Comparison of ENCODE assay signal across 23 cellular contexts in the genomic region with DNA sequence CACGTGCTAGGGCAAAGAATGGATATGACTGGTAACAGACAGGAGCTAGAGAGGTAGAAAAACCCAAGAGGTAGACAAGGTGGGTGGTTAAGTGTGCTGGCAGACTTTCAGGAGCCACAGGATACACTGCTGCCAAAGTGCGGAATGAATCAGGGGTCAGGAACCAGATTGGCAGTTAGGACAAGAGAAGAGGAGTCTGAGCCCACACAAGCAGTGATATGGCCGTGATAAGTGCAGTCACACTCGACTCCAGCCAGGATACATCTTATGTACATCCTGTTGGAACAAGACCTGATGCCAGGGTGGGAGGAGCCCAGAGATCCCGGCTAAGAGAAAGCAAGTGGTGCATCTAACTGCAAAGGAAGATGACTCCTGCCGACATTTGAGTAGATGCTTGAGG. TPM values are rescaled to one million over a fixed set of nuclear protein-coding genes. Genes with fewer than 3 reads are reported as not detected.
DNase-seq lines count a peak whose midpoint lies in the region; ATAC-seq, FAIRE-seq and TF ChIP-seq lines count a peak whose summit lies in the region.
"Had no signal": no experiment of that assay in that cellular context is flagged by ENCODE, and none has a peak within 500 bp of the region (broad histone marks: within the 10 kb centered on the region; RNA-seq: fewer than 3 reads in every experiment).

No MANE protein-coding gene starts in this region.

- peaks cover 0 to 9% of the 10 kb centered on the region in 2 experiments for H4K20me1 ChIP-seq in H1 (replicated peaks in 1 of 2; ENCODE audit: control insufficient read depth in 1 of 2, insufficient read depth in 2 of 2, low read length in 2 of 2)
- H4K20me1 ChIP-seq: BLaER1 had no signal

- H2BK5ac ChIP-seq in H1 (ENCODE audit: low read depth, low read length) = no peak overlapping the region

- FAIRE-seq in H1 (lab: Jason Lieb, UNC) = no peak
- FAIRE-seq: A204.1, D721Med, GM12892 had no signal

- CTCF ChIA-PET in H1 (lab: Charles Lee; ENCODE audit: partially characterized antibody) = interaction anchor here (1.1 kb wide), 2 partner anchors 9 to 10 kb away, joined by 3 to 4 read pairs; no protein-coding TSS in a partner anchor
- CTCF ChIA-PET in activated CD4-positive, alpha-beta memory T cell treated with anti-CD3 and anti-CD28 coated beads for 36 hours (lab: Charles Lee) = no interaction called here

- peaks cover 7% of the 10 kb centered on the region for H3K27me3 Mint-ChIP-seq in activated T-cell treated with anti-CD3 and anti-CD28 coated beads, Interleukin-2, amount 50 U/mL, for 24 hours
- H3K27me3 Mint-ChIP-seq in activated CD4-positive, alpha-beta memory T cell treated with anti-CD3 and anti-CD28 coated beads for 36 hours = peaks cover 2% of the 10 kb centered on the region

- 83% methylated on average over 6 of the region's 6 CpGs; no CpG with 5 or more reads in 1 of the 2 experiments for WGBS in H1 (ENCODE audit: extremely low coverage in 1 of 2, insufficient coverage in 1 of 2, insufficient read length in 1 of 2, insufficient replicate concordance in 2 of 2, low coverage in 1 of 2, low lambda C conversion rate in 2 of 2, missing lambda C conversion rate in 1 of 2), 2 experiments
- 35 to 62% methylated on average over 6 of the region's 6 CpGs for WGBS in thyroid gland, 2 donors

- no peak overlapping the region for H4K91ac ChIP-seq in H1 (replicated peaks; ENCODE audit: insufficient read length, low read length)

- peak in 1 of 2 donors; percentile 64 for ATAC-seq in left cardiac atrium
- no peak for ATAC-seq in HG03159 (IDR thresholded peaks at IDR 0.05; ENCODE audit: unreplicated experiment)

- H3K23me2 ChIP-seq in H1 (ENCODE audit: low read depth, low read length) = no peaks in the 10 kb centered on the region

- no peak overlapping the region for H3K4me3 Mint-ChIP-seq in activated T-cell treated with anti-CD3 and anti-CD28 coated beads, Interleukin-2, amount 50 U/mL, for 24 hours
- H3K4me3 Mint-ChIP-seq in activated CD4-positive, alpha-beta memory T cell treated with anti-CD3 and anti-CD28 coated beads for 36 hours = no peak overlapping the region
- H3K4me3 Mint-ChIP-seq: CD8-positive, alpha-beta memory T cell; HFFc6 had no signal

- no peak overlapping the region; the same call in 1 of the 2 replicates for H2BK12ac ChIP-seq in H1 (ENCODE audit: low read depth, low read length)

- H4K5ac ChIP-seq in H1 (ENCODE audit: insufficient read length, low read depth, low read length) = no peak overlapping the region

- H3K36me3 ChIP-seq in left ventricle myocardium inferior (no peaks in the 10 kb centered on the region), H1 (ENCODE audit: control insufficient read depth in 2 of 4, insufficient read depth in 4 of 4, low read length in 3 of 4) (no peaks in the 10 kb centered on the region), thyroid gland (no peaks in the 10 kb centered on the region)
- H3K36me3 ChIP-seq: BLaER1 had no signal

- DNase-seq in left cardiac atrium = peak; percentile 39
- DNase-seq in left ventricle myocardium inferior = no peak
- peak; percentile 48 for DNase-seq in RPMI7951 (ENCODE audit: low read depth)
- DNase-seq in H1 (ENCODE audit: low read depth in 1 of 2, low spot score in 2 of 2) = no peak
- peak; percentile 26 to 50 for DNase-seq in thyroid gland
- DNase-seq in activated T-cell treated with anti-CD3 and anti-CD28 coated beads, Interleukin-2, amount 50 U/mL, for 24 hours = no peak
- DNase-seq in activated CD4-positive, alpha-beta memory T cell treated with anti-CD3 and anti-CD28 coated beads for 36 hours = no peak
- DNase-seq: CD8-positive, alpha-beta memory T cell; HFFc6; IMR-90; Karpas-422; NCI-H1417; NCI-H187 treated with DMSO at 0.1 percent for 48 hours; NCI-H2171; NCI-H446 treated with DMSO at 0.1 percent for 48 hours; NCI-H82; PC-9; Right ventricle myocardium superior had no signal

- TF ChIP-seq CTCF in left ventricle myocardium inferior (IDR thresholded peaks at IDR 0.05; ENCODE audit: borderline replicate concordance) (no peak), H1 (IDR thresholded peaks at IDR 0.05; ENCODE audit: control extremely low read depth in 1 of 3, insufficient read depth in 1 of 3, low read depth in 1 of 3, low read length in 3 of 3) (no peak), thyroid gland (IDR thresholded peaks at IDR 0.05) (no peak)

- no peak overlapping the region for H3K23ac ChIP-seq in H1 (ENCODE audit: insufficient read length)

- no peak overlapping the region for H3K14ac ChIP-seq in H1 (ENCODE audit: insufficient read length)

- H3K27ac ChIP-seq in left ventricle myocardium inferior (replicated peaks) (no peak overlapping the region), H1 (ENCODE audit: low read depth, low read length) (no peak overlapping the region), thyroid gland (no peak overlapping the region)
- H3K27ac ChIP-seq: BLaER1, PC-9 had no signal

- H2AFZ ChIP-seq in H1 (ENCODE audit: low read length) = no peak overlapping the region
- H2AFZ ChIP-seq: PC-9 had no signal

- H4K8ac ChIP-seq in H1 (ENCODE audit: extremely low read depth, insufficient read depth, low read length) = no peak overlapping the region

- H3K4me3 ChIP-seq in left ventricle myocardium inferior (no peak overlapping the region), H1 (ENCODE audit: extremely low read depth in 1 of 4, insufficient read depth in 2 of 4, low read depth in 3 of 4, low read length in 4 of 4) (no peak overlapping the region), thyroid gland (replicated peaks in 1 of 3) (no peak overlapping the region)
- H3K4me3 ChIP-seq: BLaER1, PC-9 had no signal

- no peaks in the 10 kb centered on the region for H3K79me2 ChIP-seq in H1 (ENCODE audit: control insufficient read depth in 1 of 2, insufficient read depth in 2 of 2, low read length in 2 of 2)

- no peak overlapping the region for H2BK20ac ChIP-seq in H1 (ENCODE audit: low read length)

- no peaks in the 10 kb centered on the region for H3K36me3 Mint-ChIP-seq in activated T-cell treated with anti-CD3 and anti-CD28 coated beads, Interleukin-2, amount 50 U/mL, for 24 hours (ENCODE audit: low read depth)
- no peaks in the 10 kb centered on the region for H3K36me3 Mint-ChIP-seq in activated CD4-positive, alpha-beta memory T cell treated with anti-CD3 and anti-CD28 coated beads for 36 hours
- H3K36me3 Mint-ChIP-seq: CD8-positive, alpha-beta memory T cell had no signal

- no peak overlapping the region for H3K4ac ChIP-seq in H1 (replicated peaks; ENCODE audit: insufficient read length, low read depth, low read length)

- H3K9me3 ChIP-seq in left ventricle myocardium inferior (replicated peaks) (peaks cover under 1% of the 10 kb centered on the region), H1 (ENCODE audit: insufficient read depth in 2 of 2, low read depth in 1 of 2, low read length in 1 of 2) (no peaks in the 10 kb centered on the region), thyroid gland (no peaks in the 10 kb centered on the region)
- H3K9me3 ChIP-seq: BLaER1 had no signal

- no peak overlapping the region for H3K27ac Mint-ChIP-seq in activated T-cell treated with anti-CD3 and anti-CD28 coated beads, Interleukin-2, amount 50 U/mL, for 24 hours
- H3K27ac Mint-ChIP-seq in activated CD4-positive, alpha-beta memory T cell treated with anti-CD3 and anti-CD28 coated beads for 36 hours = no peak overlapping the region
- H3K27ac Mint-ChIP-seq: CD8-positive, alpha-beta memory T cell; HFFc6 had no signal

- no peak overlapping the region for H3K4me2 ChIP-seq in H1 (ENCODE audit: insufficient read depth in 1 of 2, low read depth in 2 of 2, low read length in 2 of 2)
- H3K4me2 ChIP-seq: BLaER1, PC-9 had no signal

- TF ChIP-seq POLR2A in H1 (IDR thresholded peaks at IDR 0.05; ENCODE audit: control extremely low read depth in 1 of 2, low read depth in 2 of 2, low read length in 2 of 2) = no peak
- TF ChIP-seq POLR2A in thyroid gland (IDR thresholded peaks at IDR 0.05) = no peak

- H2BK120ac ChIP-seq in H1 (replicated peaks; ENCODE audit: low read depth, low read length) = no peak overlapping the region

- TF ChIP-seq EP300 in H1 (IDR thresholded peaks at IDR 0.05; ENCODE audit: borderline replicate concordance in 1 of 2, low read depth in 2 of 2, low read length in 2 of 2) = no peak

- H3K9me3 Mint-ChIP-seq in activated T-cell treated with anti-CD3 and anti-CD28 coated beads, Interleukin-2, amount 50 U/mL, for 24 hours = peaks cover 1% of the 10 kb centered on the region
- peaks cover 1% of the 10 kb centered on the region for H3K9me3 Mint-ChIP-seq in activated CD4-positive, alpha-beta memory T cell treated with anti-CD3 and anti-CD28 coated beads for 36 hours
- H3K9me3 Mint-ChIP-seq: HFFc6 had no signal

- H2BK15ac ChIP-seq in H1 (ENCODE audit: low read length) = no peak overlapping the region

- TF ChIP-seq RAD21 in H1 (IDR thresholded peaks at IDR 0.05 in 1 of 2, conservative IDR thresholded peaks at IDR 0.05 in 1 of 2; ENCODE audit: low read depth in 2 of 2, low read length in 2 of 2) = no peak

- H3K18ac ChIP-seq in H1 (ENCODE audit: extremely low read depth, low read length) = no peak overlapping the region

- no peak overlapping the region for H3K56ac ChIP-seq in H1 (replicated peaks; ENCODE audit: insufficient read length, low read depth, low read length)

- H3K9ac ChIP-seq in H1 (replicated peaks in 1 of 4; ENCODE audit: extremely low read depth in 1 of 4, low read depth in 3 of 4, low read length in 3 of 4) = no peak overlapping the region
- H3K9ac ChIP-seq: BLaER1 had no signal

- H3K79me1 ChIP-seq in H1 (ENCODE audit: low read depth, low read length) = no peaks in the 10 kb centered on the region

- H3K4me1 ChIP-seq in left ventricle myocardium inferior = peaks cover 19% of the 10 kb centered on the region
- H3K4me1 ChIP-seq in H1 (replicated peaks in 1 of 4; ENCODE audit: control insufficient read depth in 3 of 4, insufficient read depth in 4 of 4, low read length in 3 of 4) = no peaks in the 10 kb centered on the region
- H3K4me1 ChIP-seq in thyroid gland = peaks cover 7 to 15% of the 10 kb centered on the region in 2 donors
- H3K4me1 ChIP-seq: BLaER1 had no signal

- peak overlapping the region; percentile 88 for H2AK5ac ChIP-seq in H1 (ENCODE audit: low read depth, low read length)

- POLR2A ChIA-PET in H1 (lab: Charles Lee; ENCODE audit: partially characterized antibody) = no interaction called here
- POLR2A ChIA-PET in activated CD4-positive, alpha-beta memory T cell treated with anti-CD3 and anti-CD28 coated beads for 36 hours (lab: Charles Lee) = no interaction called here

- intact Hi-C loops in left cardiac atrium (cut with DNase I) = no loop called here
- intact Hi-C loops in left ventricle myocardium inferior (cut with micrococcal nuclease) = no loop called here
- intact Hi-C loops in thyroid gland (cut with DNase I) = no loop called here
- intact Hi-C loops in activated CD4-positive, alpha-beta memory T cell treated with anti-CD3 and anti-CD28 coated beads for 36 hours (cut with micrococcal nuclease) = no loop called here

- H3K27me3 ChIP-seq in left ventricle myocardium inferior (ENCODE audit: low read depth) = no peaks in the 10 kb centered on the region
- no peaks in the 10 kb centered on the region for H3K27me3 ChIP-seq in H1 (replicated peaks in 1 of 4; ENCODE audit: control insufficient read depth in 3 of 4, extremely low read depth in 1 of 4, insufficient read depth in 3 of 4, low read length in 3 of 4)
- H3K27me3 ChIP-seq in thyroid gland = no peaks in the 10 kb centered on the region
- H3K27me3 ChIP-seq: BLaER1 had no signal

- H3K4me1 Mint-ChIP-seq in activated T-cell treated with anti-CD3 and anti-CD28 coated beads, Interleukin-2, amount 50 U/mL, for 24 hours (ENCODE audit: low read depth) = no peaks in the 10 kb centered on the region
- H3K4me1 Mint-ChIP-seq in activated CD4-positive, alpha-beta memory T cell treated with anti-CD3 and anti-CD28 coated beads for 36 hours (ENCODE audit: low read depth) = no peaks in the 10 kb centered on the region
- H3K4me1 Mint-ChIP-seq: CD8-positive, alpha-beta memory T cell had no signal

RNA-seq across cellular contexts. Expression of a gene that starts 10.0 kb away (rescaled TPM):
- total RNA-seq in left cardiac atrium (100 to 1,000 TPM in 1 of 2 donors, 10 to 100 TPM in 1; 71.1 to 117 TPM), left ventricle myocardium inferior (22.7 TPM), thyroid gland (10 to 100 TPM; 28.4 to 77.2 (median 63.8) TPM)
- 0.72 and 1.3 TPM in 2 replicates for total RNA-seq in RPMI7951 (2014; rRNA removed; shearing (Covaris generic))
- 0.86 and 1.1 TPM in 2 replicates for total RNA-seq in H1 (2021; fragmentation: NEBNext Ultra II Directional; extraction: Animal tissue kit (Norgen Biotek cat#: 25700))
- polyA plus RNA-seq in H1 (2011; rRNA removed) = 1.2 and 2.0 TPM in 2 replicates
- polyA plus RNA-seq in H1 (2011; cell fraction: cytosol; rRNA removed) = 0.84 TPM
- 1.8 TPM for polyA plus RNA-seq in H1 (2011; cell fraction: nucleus; rRNA removed)
- polyA plus RNA-seq in H1 (2012, experiment 1 of 2) = 0.98 to 1.5 TPM (median 1.2 TPM) in 4 replicates
- 0.45 TPM for polyA plus RNA-seq in H1 (2012, experiment 2 of 2)
- 1.0 TPM for polyA plus RNA-seq in H1 (2013, experiment 1 of 2)
- 0.83 TPM for polyA plus RNA-seq in H1 (2013, experiment 2 of 2)
- polyA minus RNA-seq in H1 (2011; rRNA and poly(A)+ RNA removed) = 1.9 and 2.0 TPM in 2 replicates
- polyA minus RNA-seq in H1 (2011; cell fraction: cytosol; rRNA and poly(A)+ RNA removed) = 1.0 TPM
- polyA minus RNA-seq in H1 (2011; cell fraction: nucleus; rRNA and poly(A)+ RNA removed) = 3.8 TPM
- 1 to 10 TPM; 1.8 to 2.1 TPM for total RNA-seq in activated CD4-positive, alpha-beta memory T cell treated with anti-CD3 and anti-CD28 coated beads for 36 hours
- total RNA-seq: PC-9 had no signal
- polyA plus RNA-seq: CD8-positive, alpha-beta memory T cell had no signal

Comparison
In these comparisons a context has a peak if more than half of its experiments do, and no peak if none do; other contexts are left out.
1. DNase-seq: peak in left cardiac atrium (single experiment), RPMI7951 (single experiment) and thyroid gland (2 of 2); none in left ventricle myocardium inferior (single experiment), H1 (0 of 2), activated T-cell treated with anti-CD3 and anti-CD28 coated beads, Interleukin-2, amount 50 U/mL, for 24 hours (single experiment) and activated CD4-positive, alpha-beta memory T cell treated with anti-CD3 and anti-CD28 coated beads for 36 hours (single experiment).